In the genomic region with DNA sequence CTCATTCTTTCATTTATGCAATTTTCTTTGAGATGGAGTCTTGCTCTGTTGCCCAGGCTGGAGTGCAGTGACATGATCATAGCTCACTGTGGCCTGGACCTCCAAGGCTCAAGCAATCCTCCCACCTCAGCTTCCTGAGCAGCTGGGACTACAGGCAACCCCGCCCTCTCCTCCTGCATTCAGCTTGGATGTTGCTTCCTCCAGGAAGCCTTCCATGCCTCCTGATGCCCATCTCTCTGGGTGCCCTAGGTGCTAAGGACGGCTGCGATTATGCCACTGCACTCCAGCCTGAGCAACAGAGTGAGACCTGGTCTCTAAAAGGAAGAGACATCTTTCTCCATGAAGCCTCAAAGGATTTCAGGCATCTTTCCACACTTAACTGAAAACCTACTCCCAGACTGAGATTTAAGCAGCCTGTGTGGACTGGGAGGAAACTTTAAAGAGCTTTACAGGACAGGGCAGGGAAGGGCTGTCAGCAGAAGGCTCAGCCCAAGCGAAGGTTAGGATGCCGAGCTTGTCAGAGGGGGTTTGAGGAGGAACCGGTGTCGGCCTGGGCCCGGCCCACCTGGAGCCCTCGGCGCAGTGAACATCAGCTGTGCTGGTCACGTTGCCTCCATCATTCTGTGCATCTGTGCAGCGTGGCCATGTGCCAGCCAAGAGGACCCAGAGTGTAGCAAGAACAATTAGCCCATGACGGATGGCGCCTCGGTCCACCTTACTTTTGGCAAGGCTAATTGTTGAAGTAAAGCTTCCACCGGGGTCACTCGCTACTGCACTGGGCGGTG, we compare ENCODE assay signal across 21 cellular contexts.
"Had no signal": no experiment of that assay in that cellular context is flagged by ENCODE, and none has a peak within 500 bp of the region (broad histone marks: within the 10 kb centered on the region; RNA-seq: fewer than 3 reads in every experiment).

No MANE protein-coding gene starts in this region.

- H3K27ac ChIP-seq: esophagus squamous epithelium, left lung, lower lobe of right lung, right lobe of liver, tibial nerve had no signal

- FAIRE-seq: colon, frontal cortex, islet of Langerhans had no signal

- DNase-seq: activated CD4-positive, alpha-beta T cell treated with anti-CD3 and anti-CD28 coated beads for 36 hours; activated CD4-positive, CD25-positive, alpha-beta regulatory T cell; activated CD8-positive, alpha-beta memory T cell treated with anti-CD3 and anti-CD28 coated beads for 24 hours; activated effector memory CD4-positive, alpha-beta T cell treated with Interleukin-2 at 50 U/mL for 16 hours; activated naive CD4-positive, alpha-beta T cell treated with Interleukin-2 at 50 U/mL for 16 hours; anterior cingulate cortex; dermis blood vessel endothelial cell; effector CD4-positive, alpha-beta T cell; esophagus squamous epithelium; left lung; lower lobe of right lung; mesenchymal stem cell; naive thymus-derived CD8-positive, alpha-beta T cell; right lobe of liver; stimulated activated CD4-positive, alpha-beta T cell treated with anti-CD3 and anti-CD28 coated beads, Interleukin-2, amount 100 ng/mL, for 48 hours; stimulated activated naive CD4-positive, alpha-beta T cell treated with Interleukin-2 at 50 U/mL for 16 hours; T-helper 17 cell had no signal

- H3K4me3 ChIP-seq: esophagus squamous epithelium, left lung, lower lobe of right lung, right lobe of liver, tibial nerve had no signal

- H3K9me3 ChIP-seq: esophagus squamous epithelium, left lung, lower lobe of right lung, right lobe of liver had no signal

- H3K4me1 ChIP-seq: left lung, lower lobe of right lung, right lobe of liver, tibial nerve had no signal

- H3K27me3 ChIP-seq: right lobe of liver, tibial nerve had no signal

- H3K36me3 ChIP-seq: esophagus squamous epithelium, left lung, lower lobe of right lung, right lobe of liver, tibial nerve had no signal
